In the genomic region with DNA sequence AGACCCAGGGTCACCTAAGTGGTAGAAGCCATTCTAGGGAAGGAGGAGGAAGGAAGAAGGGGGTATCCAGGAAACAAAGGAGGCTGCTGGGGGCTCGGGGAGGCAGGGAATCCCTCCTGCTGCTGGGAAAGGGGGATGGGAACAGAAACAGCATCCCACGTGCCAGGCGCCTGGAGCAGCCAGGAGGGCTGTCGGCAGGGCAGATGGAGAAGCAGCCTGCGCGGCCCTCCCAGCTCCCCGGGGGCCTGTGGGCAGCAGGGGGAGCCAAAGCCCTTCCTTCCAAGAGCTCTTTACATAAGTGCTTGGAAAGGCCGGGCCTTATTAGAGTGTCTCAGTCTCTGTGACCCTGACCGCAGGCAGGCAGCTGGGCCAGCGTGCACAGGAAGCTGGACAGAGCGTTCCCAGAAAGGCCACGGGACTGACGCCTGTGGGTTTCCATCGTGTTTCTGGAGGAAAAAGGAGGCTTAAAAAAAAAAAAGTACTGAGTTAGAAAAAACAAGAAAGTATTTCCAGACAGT, we compare ENCODE assay signal across 8 cellular contexts.
A peak's percentile ranks its signal among the peaks of the same experiment; 100 is the strongest.
DNase-seq lines count a peak whose midpoint lies in the region; ATAC-seq, FAIRE-seq and TF ChIP-seq lines count a peak whose summit lies in the region.

No MANE protein-coding gene starts in this region.

- TF ChIP-seq CTCF in VCaP (conservative IDR thresholded peaks at IDR 0.05): peak; percentile 92

- peak overlapping the region; percentile 52 for H3K27ac ChIP-seq in VCaP

- no peak for ATAC-seq in HG02852 (IDR thresholded peaks at IDR 0.05; ENCODE audit: unreplicated experiment)

- H3K4me3 ChIP-seq in iPS-15b (ENCODE audit: low read depth, low read length): no peak overlapping the region
- no peak overlapping the region for H3K4me3 ChIP-seq in skeletal muscle cell (ENCODE audit: low read depth, low read length)

- no peaks in the 10 kb centered on the region for H3K36me3 ChIP-seq in iPS-15b (ENCODE audit: control insufficient read depth, insufficient read depth, low read length)

- FAIRE-seq in GM19239 (lab: Jason Lieb, UNC): peak; percentile 63

- H3K27me3 ChIP-seq in iPS-15b (ENCODE audit: control insufficient read depth, insufficient read depth, low read length): no peaks in the 10 kb centered on the region

- DNase-seq in AG08395 (ENCODE audit: low spot score): peak; percentile 95
- peak; percentile 75 for DNase-seq in GM19239 (ENCODE audit: insufficient read length, low spot score)
- DNase-seq in NCI-H187 treated with DMSO at 0.1 percent for 48 hours (lab: John Stamatoyannopoulos, UW): peak; percentile 15
- peak; percentile 96 for DNase-seq in brain pericyte (ENCODE audit: low read depth, low spot score)
- DNase-seq in skeletal muscle cell (ENCODE audit: low read depth): peak; percentile 98

- H3K9ac ChIP-seq in iPS-15b (ENCODE audit: low read depth, low read length): peak overlapping the region; percentile 60

- H3K9me3 ChIP-seq in iPS-15b (ENCODE audit: control insufficient read depth, insufficient read depth, low read length): no peaks in the 10 kb centered on the region

- H3K4me1 ChIP-seq in iPS-15b (ENCODE audit: control insufficient read depth, insufficient read depth, low read length): peaks cover 9% of the 10 kb centered on the region

Comparison
In these comparisons a context has a peak if more than half of its experiments do, and no peak if none do; other contexts are left out.
1. DNase-seq: peak in every context shown above with its lines; median percentile 98 in skeletal muscle cell; 96 in brain pericyte; 95 in AG08395; 75 in GM19239; 15 in NCI-H187 treated with DMSO at 0.1 percent for 48 hours.